Comparison of ENCODE assay signal across 9 cellular contexts in genomic region chr6:112282217-112282616, GRCh38. TPM values are rescaled to one million over a fixed set of nuclear protein-coding genes. Genes with fewer than 3 reads are reported as not detected.
A peak's percentile ranks its signal among the peaks of the same experiment; 100 is the strongest.
DNase-seq lines count a peak whose midpoint lies in the region; ATAC-seq, FAIRE-seq and TF ChIP-seq lines count a peak whose summit lies in the region.
"Had no signal": no experiment of that assay in that cellular context is flagged by ENCODE, and none has a peak within 500 bp of the region (broad histone marks: within the 10 kb centered on the region; RNA-seq: fewer than 3 reads in every experiment).

No MANE protein-coding gene starts in this region.

- no TSS peak for BruUV-seq in OCI-LY7 (replicated peaks; lab: Mats Ljungman, UMichigan)

- ATAC-seq in thoracic aorta (ENCODE audit: insufficient number of reproducible peaks, low FRiP score, low read depth) = peak; percentile 32

- TF ChIP-seq CTCF in astrocyte of the spinal cord (IDR thresholded peaks at IDR 0.05; ENCODE audit: low read depth, low read length) = peak; percentile 55
- TF ChIP-seq CTCF in kidney (IDR thresholded peaks at IDR 0.05; ENCODE audit: borderline replicate concordance, extremely low read depth, insufficient read depth) = no peak
- peak; percentile 26 for TF ChIP-seq CTCF in thoracic aorta (IDR thresholded peaks at IDR 0.05)
- TF ChIP-seq CTCF in OCI-LY7 (conservative IDR thresholded peaks at IDR 0.05; ENCODE audit: low read length) = no peak

- no peak overlapping the region for H3K9ac ChIP-seq in kidney (ENCODE audit: low read length in 2 of 2)

- no peaks in the 10 kb centered on the region for H3K36me3 Mint-ChIP-seq in immature natural killer cell

- no peaks in the 10 kb centered on the region for H3K36me3 ChIP-seq in kidney (ENCODE audit: control insufficient read depth in 1 of 2, insufficient read depth in 2 of 2, low read length in 2 of 2)
- no peaks in the 10 kb centered on the region for H3K36me3 ChIP-seq in thoracic aorta
- H3K36me3 ChIP-seq in OCI-LY7 (ENCODE audit: insufficient read depth, low read length) = no peaks in the 10 kb centered on the region
- H3K36me3 ChIP-seq: breast epithelium had no signal

- no peaks in the 10 kb centered on the region for H3K9me3 Mint-ChIP-seq in immature natural killer cell

- no peaks in the 10 kb centered on the region for H3K9me2 ChIP-seq in OCI-LY7 (ENCODE audit: insufficient read depth, low read length)

- H3K27me3 ChIP-seq in thoracic aorta (replicated peaks; ENCODE audit: insufficient read depth) = no peaks in the 10 kb centered on the region
- H3K27me3 ChIP-seq: breast epithelium had no signal

- CTCF ChIA-PET in OCI-LY7 (lab: Charles Lee; ENCODE audit: unreplicated experiment) = no interaction called here

- H3K4me1 ChIP-seq in kidney (ENCODE audit: control insufficient read depth in 1 of 2, insufficient read depth in 1 of 2, low read depth in 1 of 2, low read length in 2 of 2) (peaks cover 0 to 3% of the 10 kb centered on the region in 2 donors), thoracic aorta (ENCODE audit: control insufficient read depth in 1 of 2, low read depth in 2 of 2) (peaks cover 0 to 12% of the 10 kb centered on the region in 2 donors), OCI-LY7 (ENCODE audit: insufficient read depth, low read length, poor library complexity, severe bottlenecking) (no peaks in the 10 kb centered on the region)
- H3K4me1 ChIP-seq: breast epithelium had no signal

- H3K27me3 Mint-ChIP-seq in immature natural killer cell (ENCODE audit: low read depth in 3 of 3) = peaks cover 19 to 49% (median 28%) of the 10 kb centered on the region in 3 donors

- no peak overlapping the region for H2AFZ ChIP-seq in OCI-LY7 (ENCODE audit: low read length)

- H3K4me3 Mint-ChIP-seq in immature natural killer cell = no peak overlapping the region

- peaks cover 17 to 30% of the 10 kb centered on the region in 2 donors for H3K4me1 Mint-ChIP-seq in immature natural killer cell

- no peaks in the 10 kb centered on the region for H4K20me1 ChIP-seq in OCI-LY7 (ENCODE audit: insufficient read depth, low read length)

- H3K27ac ChIP-seq in kidney (ENCODE audit: low read depth in 2 of 2, low read length in 2 of 2) (no peak overlapping the region), thoracic aorta (no peak overlapping the region), OCI-LY7 (ENCODE audit: low read depth, low read length, poor library complexity, severe bottlenecking) (no peak overlapping the region)

- H3K79me2 ChIP-seq in OCI-LY7 (ENCODE audit: insufficient read depth, low read depth, low read length) = no peaks in the 10 kb centered on the region

- POLR2A ChIA-PET in OCI-LY7 (lab: Charles Lee) = interaction anchor here (1.2 kb wide), 1 partner anchor 10 kb away, joined by 6 read pairs; no protein-coding TSS in a partner anchor

- in situ Hi-C loops in astrocyte of the spinal cord (cut with HindIII; ENCODE audit: low sequenced_read_pairs) = no loop called here

- no peak for FAIRE-seq in kidney (lab: Jason Lieb, UNC)

- H3K27ac Mint-ChIP-seq in immature natural killer cell = no peak overlapping the region

- H3K4me3 ChIP-seq in astrocyte of the spinal cord (ENCODE audit: low read depth, low read length) (no peak overlapping the region), kidney (ENCODE audit: low read length in 2 of 2) (no peak overlapping the region), thoracic aorta (no peak overlapping the region), OCI-LY7 (ENCODE audit: low read depth, low read length, poor library complexity, severe bottlenecking) (no peak overlapping the region)
- H3K4me3 ChIP-seq: breast epithelium had no signal

- DNase-seq in HT1080 (ENCODE audit: low read depth) (peak; percentile 81), astrocyte of the spinal cord (ENCODE audit: low read depth, low spot score) (peak; percentile 85), kidney (peak; percentile 87), thoracic aorta (ENCODE audit: low spot score) (no peak), immature natural killer cell (no peak), GOT3 (lab: John Stamatoyannopoulos, UW) (no peak), NCI-H526 treated with DMSO at 0.1 percent for 48 hours (lab: John Stamatoyannopoulos, UW) (no peak), OCI-LY7 (ENCODE audit: low spot score) (no peak)

- H3K9me3 ChIP-seq in kidney (ENCODE audit: control insufficient read depth in 1 of 2, low read length in 2 of 2) (no peaks in the 10 kb centered on the region), thoracic aorta (no peaks in the 10 kb centered on the region), OCI-LY7 (ENCODE audit: low read length) (no peaks in the 10 kb centered on the region)
- H3K9me3 ChIP-seq: breast epithelium had no signal

- intact Hi-C loops in kidney (cut with DNase I) = no loop called here
- intact Hi-C loops in OCI-LY7 (cut with micrococcal nuclease; ENCODE audit: unreplicated experiment) = no loop called here

- H3K4me2 ChIP-seq in OCI-LY7 (ENCODE audit: low read length) = no peak overlapping the region

RNA-seq across cellular contexts. Expression of gene LAMA4, which starts 27.9 kb away (rescaled TPM):
- total RNA-seq in HT1080 (2014; rRNA removed; shearing (Covaris generic)) = 28.6 and 42.3 TPM in 2 replicates
- 29.9 and 31.7 TPM in 2 replicates for polyA plus RNA-seq in HT1080 (2015; cell fraction: cytosol; rRNA removed)
- 212 and 240 TPM in 2 replicates for polyA plus RNA-seq in HT1080 (2015; cell fraction: nucleus; rRNA removed)
- total RNA-seq in kidney (20.7 TPM), thoracic aorta (10 to 100 TPM; 34.9 to 66.7 TPM), OCI-LY7 (2022) (not detected in 2 replicates)
- polyA plus RNA-seq in kidney (ENCODE audit: insufficient read depth, low read depth, low replicate concordance) (5.6 TPM), immature natural killer cell (not detected)
- total RNA-seq in OCI-LY7 (2014; rRNA removed; shearing (Covaris generic)) = not detected in 2 replicates

Comparison
In these comparisons a context has a peak if more than half of its experiments do, and no peak if none do; other contexts are left out.
1. DNase-seq: peak in HT1080 (single experiment), astrocyte of the spinal cord (single experiment) and kidney (single experiment); none in thoracic aorta (single experiment), immature natural killer cell (0 of 3), GOT3 (single experiment), NCI-H526 treated with DMSO at 0.1 percent for 48 hours (single experiment) and OCI-LY7 (single experiment).
2. CTCF ChIP-seq: peak in astrocyte of the spinal cord (single experiment) and thoracic aorta (single experiment); none in kidney (single experiment) and OCI-LY7 (single experiment).
3. RNA of gene LAMA4, which starts 27.9 kb away (total RNA-seq): 34.9 to 66.7 TPM in thoracic aorta, 28.6 to 42.3 TPM in HT1080 and 20.7 TPM in kidney (single experiment); not detected in OCI-LY7; every median in the first group is over 10 times any median in the second.